In genomic region chr2:70516596-70516995, GRCh38 we compare ENCODE assay signal across 9 cellular contexts. TPM values are rescaled to one million over a fixed set of nuclear protein-coding genes. Genes with fewer than 3 reads are reported as not detected.
DNase-seq lines count a peak whose midpoint lies in the region; ATAC-seq, FAIRE-seq and TF ChIP-seq lines count a peak whose summit lies in the region.
"Had no signal": no experiment of that assay in that cellular context is flagged by ENCODE, and none has a peak within 500 bp of the region (broad histone marks: within the 10 kb centered on the region; RNA-seq: fewer than 3 reads in every experiment).

No MANE protein-coding gene starts in this region.

- H3K9me3 ChIP-seq in RWPE2 (ENCODE audit: severe bottlenecking) = no peaks in the 10 kb centered on the region
- H3K9me3 ChIP-seq in SJCRH30 (replicated peaks) = no peaks in the 10 kb centered on the region

- H3K4me3 ChIP-seq in RWPE2 (ENCODE audit: severe bottlenecking) = no peak overlapping the region
- no peak overlapping the region for H3K4me3 ChIP-seq in SJCRH30

- H3K27me3 ChIP-seq in RWPE2 (ENCODE audit: insufficient read depth, poor library complexity, severe bottlenecking) (no peaks in the 10 kb centered on the region), SJCRH30 (no peaks in the 10 kb centered on the region)

- H3K36me3 ChIP-seq in RWPE2 (ENCODE audit: low read depth) (peaks cover 44% of the 10 kb centered on the region), SJCRH30 (no peaks in the 10 kb centered on the region)

- DNase-seq in A172 (ENCODE audit: low spot score) (peak; percentile 63), RWPE2 (ENCODE audit: low spot score) (no peak), urothelium cell line (ENCODE audit: low spot score) (peak; percentile 68), UCSD-AML1 (lab: John Stamatoyannopoulos, UW; ENCODE audit: unreplicated experiment) (no peak), NCI-H2196 (lab: John Stamatoyannopoulos, UW; ENCODE audit: unreplicated experiment) (no peak), SJCRH30 (no peak)
- DNase-seq: DND-41 had no signal

- FAIRE-seq in urothelium cell line (lab: Jason Lieb, UNC) = peak; percentile 90

- H3K4me1 ChIP-seq in RWPE2 (ENCODE audit: insufficient read depth, poor library complexity, severe bottlenecking) (peaks cover 67% of the 10 kb centered on the region), SJCRH30 (peaks cover 8% of the 10 kb centered on the region)

- no peak for TF ChIP-seq CTCF in RWPE2 (IDR thresholded peaks at IDR 0.05; ENCODE audit: poor library complexity, severe bottlenecking)

- ATAC-seq in GM18907 (IDR thresholded peaks at IDR 0.05; ENCODE audit: unreplicated experiment) = peak; percentile 98
- ATAC-seq in HG02981 (IDR thresholded peaks at IDR 0.05; ENCODE audit: unreplicated experiment) = peak; percentile 96
- peak; percentile 42 for ATAC-seq in RWPE2 (ENCODE audit: low read depth)

- H3K27ac ChIP-seq in RWPE2 (ENCODE audit: poor library complexity, severe bottlenecking) = peak overlapping the region; percentile 97
- H3K27ac ChIP-seq in SJCRH30 = no peak overlapping the region

RNA-seq across cellular contexts. Expression of gene TGFA, which starts 37.0 kb away (rescaled TPM):
- 0.31 and 1.0 TPM in 2 replicates for total RNA-seq in A172 (2014; rRNA removed; shearing (Covaris generic))
- total RNA-seq in SJCRH30 (2014; rRNA removed; shearing (Covaris generic)) = 7.8 and 8.9 TPM in 2 replicates

Comparison
In these comparisons a context has a peak if more than half of its experiments do, and no peak if none do; other contexts are left out.
1. DNase-seq: peak in A172 (single experiment) and urothelium cell line (single experiment); none in RWPE2 (single experiment), UCSD-AML1 (single experiment), NCI-H2196 (single experiment) and SJCRH30 (0 of 2).
2. ATAC-seq: peak in every context shown above with its lines; median percentile 98 in GM18907; 96 in HG02981; 42 in RWPE2.